8 cellular contexts compared by ENCODE assay signal in the genomic region with DNA sequence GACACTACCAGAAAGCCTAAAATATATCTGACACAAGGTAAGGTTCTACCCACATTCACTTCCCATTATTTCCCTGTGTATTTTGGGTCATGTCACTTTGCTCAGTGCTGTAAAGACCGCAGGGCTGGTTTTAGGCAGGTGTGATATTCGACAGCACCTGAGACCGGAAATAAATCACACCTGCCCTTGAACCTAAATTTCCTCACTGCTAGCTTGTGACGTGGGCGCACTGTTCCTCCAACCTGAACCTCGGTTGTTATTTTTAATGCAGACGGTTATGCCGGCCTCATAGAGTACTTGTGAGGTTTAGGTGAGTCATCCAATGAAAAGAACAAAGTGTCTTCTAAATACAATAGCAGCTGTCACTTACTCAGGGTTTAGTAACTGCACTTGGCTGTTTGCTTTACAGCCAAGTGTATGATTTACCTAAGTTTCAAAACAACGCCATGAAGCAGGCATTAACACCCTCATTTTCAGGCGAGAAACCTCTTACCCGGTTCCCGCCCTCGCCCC. TPM values are rescaled to one million over a fixed set of nuclear protein-coding genes. Genes with fewer than 3 reads are reported as not detected.
DNase-seq lines count a peak whose midpoint lies in the region; ATAC-seq and TF ChIP-seq lines count a peak whose summit lies in the region.

No MANE protein-coding gene starts in this region.

- H3K79me2 ChIP-seq in osteoblast (ENCODE audit: insufficient read depth, low read length) = no peaks in the 10 kb centered on the region

- DNase-seq in GM13977 (ENCODE audit: low spot score) (peak; percentile 81), LNCaP clone FGC (ENCODE audit: low read depth) (no peak), fibroblast of the aortic adventitia (ENCODE audit: low read depth) (no peak), osteoblast (ENCODE audit: insufficient read length, low spot score, missing footprints) (no peak), T-helper 9 cell (no peak), occipital lobe (lab: John Stamatoyannopoulos, UW) (no peak)
- peak; percentile 65 for DNase-seq in activated CD4-positive, alpha-beta T cell treated with anti-CD3 and anti-CD28 coated beads, Interleukin-2, amount 10 ng/mL, durations not matched to agents 24 days and 14 days

- peak overlapping the region; percentile 87 for H3K4me3 Mint-ChIP-seq in activated CD4-positive, alpha-beta T cell treated with anti-CD3 and anti-CD28 coated beads, Interleukin-2, amount 10 ng/mL, durations not matched to agents 24 days and 14 days

- TF ChIP-seq CTCF in GM13977 (IDR thresholded peaks at IDR 0.05; ENCODE audit: extremely low read depth, insufficient read depth, missing control alignments) (no peak), LNCaP clone FGC (IDR thresholded peaks at IDR 0.05; ENCODE audit: control insufficient read depth, extremely low read depth, insufficient read depth) (no peak), fibroblast of the aortic adventitia (IDR thresholded peaks at IDR 0.05; ENCODE audit: insufficient read depth, low read length) (no peak), osteoblast (IDR thresholded peaks at IDR 0.05; ENCODE audit: extremely low read depth, low read depth, low read length) (no peak)

- no peaks in the 10 kb centered on the region for H3K9me3 Mint-ChIP-seq in activated CD4-positive, alpha-beta T cell treated with anti-CD3 and anti-CD28 coated beads, Interleukin-2, amount 10 ng/mL, durations not matched to agents 24 days and 14 days

- peaks cover 35% of the 10 kb centered on the region for H3K27me3 Mint-ChIP-seq in activated CD4-positive, alpha-beta T cell treated with anti-CD3 and anti-CD28 coated beads, Interleukin-2, amount 10 ng/mL, durations not matched to agents 24 days and 14 days

- in situ Hi-C loops in GM13977 (cut with MboI; ENCODE audit: low pct_unique_long_range_greater_than_20kb, low sequenced_read_pairs, unreplicated experiment) = loop anchor here (25.0 kb wide), 3 partner anchors 237 to 737 kb away; no protein-coding TSS in a partner anchor

- H3K36me3 ChIP-seq in osteoblast (ENCODE audit: insufficient read depth, low read length) = no peaks in the 10 kb centered on the region

- no peaks in the 10 kb centered on the region for H4K20me1 ChIP-seq in osteoblast (ENCODE audit: insufficient read depth, low read length)

- no peak overlapping the region for H3K27ac ChIP-seq in osteoblast (ENCODE audit: low read depth, low read length)

- ATAC-seq in GM21825 (IDR thresholded peaks at IDR 0.05; ENCODE audit: unreplicated experiment) = peak; percentile 56

- H3K9me3 ChIP-seq in osteoblast (ENCODE audit: low read depth, low read length) = no peaks in the 10 kb centered on the region

- H3K36me3 Mint-ChIP-seq in activated CD4-positive, alpha-beta T cell treated with anti-CD3 and anti-CD28 coated beads, Interleukin-2, amount 10 ng/mL, durations not matched to agents 24 days and 14 days (ENCODE audit: low read depth) = no peaks in the 10 kb centered on the region

- peak overlapping the region; percentile 68 for H3K27ac Mint-ChIP-seq in activated CD4-positive, alpha-beta T cell treated with anti-CD3 and anti-CD28 coated beads, Interleukin-2, amount 10 ng/mL, durations not matched to agents 24 days and 14 days

- H2AFZ ChIP-seq in osteoblast (ENCODE audit: low read length) = peak overlapping the region; percentile 93

- H3K4me1 ChIP-seq in osteoblast (ENCODE audit: insufficient read depth, low read length) = peaks cover 8% of the 10 kb centered on the region

- intact Hi-C loops in activated CD4-positive, alpha-beta T cell treated with anti-CD3 and anti-CD28 coated beads, Interleukin-2, amount 10 ng/mL, durations not matched to agents 24 days and 14 days (cut with micrococcal nuclease) = loop anchor here (1.0 kb wide), 1 partner anchor 17 kb away; no protein-coding TSS in a partner anchor

- peak overlapping the region; percentile 69 for H3K4me3 ChIP-seq in LNCaP clone FGC (ENCODE audit: low read depth, low read length)
- peak overlapping the region; percentile 68 for H3K4me3 ChIP-seq in fibroblast of the aortic adventitia (ENCODE audit: low read depth, low read length)
- peak overlapping the region; percentile 74 for H3K4me3 ChIP-seq in osteoblast (ENCODE audit: insufficient read depth, low read length)

- H3K4me1 Mint-ChIP-seq in activated CD4-positive, alpha-beta T cell treated with anti-CD3 and anti-CD28 coated beads, Interleukin-2, amount 10 ng/mL, durations not matched to agents 24 days and 14 days = peaks cover 26% of the 10 kb centered on the region

- peaks cover 41% of the 10 kb centered on the region for H3K27me3 ChIP-seq in osteoblast (ENCODE audit: insufficient read depth, low read length)

- peak overlapping the region; percentile 97 for H3K4me2 ChIP-seq in osteoblast (ENCODE audit: insufficient read depth, low read length)

RNA-seq across cellular contexts. Expression of gene ZNF782, which starts 20.7 kb away (rescaled TPM):
- total RNA-seq in activated CD4-positive, alpha-beta T cell treated with anti-CD3 and anti-CD28 coated beads, Interleukin-2, amount 10 ng/mL, durations not matched to agents 24 days and 14 days = 4.3 and 5.1 TPM in 2 replicates
- total RNA-seq in fibroblast of the aortic adventitia (ENCODE audit: low replicate concordance) = 2.3 and 7.1 TPM in 2 replicates
- 5.4 and 8.5 TPM in 2 replicates for total RNA-seq in osteoblast
- total RNA-seq in occipital lobe = 41.2 TPM

RNA-seq across cellular contexts. Expression of gene NUTM2G, which starts 53.6 kb away (rescaled TPM):
- total RNA-seq in activated CD4-positive, alpha-beta T cell treated with anti-CD3 and anti-CD28 coated beads, Interleukin-2, amount 10 ng/mL, durations not matched to agents 24 days and 14 days = not detected in 2 replicates
- not detected in 2 replicates for total RNA-seq in fibroblast of the aortic adventitia (ENCODE audit: low replicate concordance)
- not detected in 2 replicates for total RNA-seq in osteoblast
- total RNA-seq in occipital lobe = not detected

Comparison
In these comparisons a context has a peak if more than half of its experiments do, and no peak if none do; other contexts are left out.
1. DNase-seq: peak in GM13977 (single experiment) and activated CD4-positive, alpha-beta T cell treated with anti-CD3 and anti-CD28 coated beads, Interleukin-2, amount 10 ng/mL, durations not matched to agents 24 days and 14 days (single experiment); none in LNCaP clone FGC (single experiment), fibroblast of the aortic adventitia (single experiment), osteoblast (single experiment), T-helper 9 cell (single experiment) and occipital lobe (single experiment).
2. Peak in every context shown above with its lines, with median percentiles within 50 percentile points of each other: H3K4me3 ChIP-seq.